ENCODE assay signal across 8 cellular contexts in genomic region chr17:46922487-46922803, GRCh38. TPM values are rescaled to one million over a fixed set of nuclear protein-coding genes. Genes with fewer than 3 reads are reported as not detected.
DNase-seq lines count a peak whose midpoint lies in the region; FAIRE-seq and TF ChIP-seq lines count a peak whose summit lies in the region.

No MANE protein-coding gene starts in this region.

- no peaks in the 10 kb centered on the region for H3K9me3 Mint-ChIP-seq in activated naive CD8-positive, alpha-beta T cell (ENCODE audit: low read depth)

- no peak for FAIRE-seq in HTR-8/SVneo (lab: Jason Lieb, UNC)

- peaks cover 46% of the 10 kb centered on the region for H3K4me1 Mint-ChIP-seq in activated naive CD8-positive, alpha-beta T cell (ENCODE audit: low read depth)

- DNase-seq in spleen (no peak), NCI-H2029 treated with DMSO at 0.1 percent for 48 hours (lab: John Stamatoyannopoulos, UW) (no peak), AML-193 (lab: John Stamatoyannopoulos, UW) (no peak), glomerular visceral epithelial cell (ENCODE audit: extremely low spot score) (no peak), HTR-8/SVneo (ENCODE audit: insufficient read length, low spot score) (no peak)

- peak overlapping the region; percentile 98 for H3K4me3 ChIP-seq in HEK293 (ENCODE audit: low read depth, low read length)
- peak overlapping the region; percentile 94 for H3K4me3 ChIP-seq in iPS-11a (ENCODE audit: low read depth, low read length)
- H3K4me3 ChIP-seq in spleen = peak overlapping the region; percentile 72 to 95 (median 84)

- peak overlapping the region; percentile 97 for H3K4me3 Mint-ChIP-seq in activated naive CD8-positive, alpha-beta T cell

- TF ChIP-seq CTCF in HEK293 (tag by site-specific recombination; IDR thresholded peaks at IDR 0.05) = no peak
- no peak for TF ChIP-seq CTCF in spleen (IDR thresholded peaks at IDR 0.05 in 8 of 11, conservative IDR thresholded peaks at IDR 0.05 in 3 of 11)

- peaks cover 2% of the 10 kb centered on the region for H3K36me3 Mint-ChIP-seq in activated naive CD8-positive, alpha-beta T cell

- peak overlapping the region; percentile 100 for H3K27ac Mint-ChIP-seq in activated naive CD8-positive, alpha-beta T cell

- POLR2A ChIA-PET in HEK293 (lab: Yijun Ruan, JAX) = no interaction called here

- H3K27me3 ChIP-seq in spleen (replicated peaks in 1 of 7) = no peaks in the 10 kb centered on the region

- 0 to 1% (median 1%) methylated on average over 6 of the region's 6 CpGs for WGBS in spleen, 5 donors

- H3K27me3 Mint-ChIP-seq in activated naive CD8-positive, alpha-beta T cell = no peaks in the 10 kb centered on the region

- no peak for TF ChIP-seq POLR2A in spleen (IDR thresholded peaks at IDR 0.05)

- H3K4me1 ChIP-seq in HEK293 (ENCODE audit: control insufficient read depth, insufficient read depth, low read length) = peaks cover 6% of the 10 kb centered on the region
- H3K4me1 ChIP-seq in spleen = peaks cover 24 to 53% (median 40%) of the 10 kb centered on the region in 6 donors

- H3K27ac ChIP-seq in HEK293 (ENCODE audit: extremely low read depth, low read depth, low read length) (peak overlapping the region; percentile 94), spleen (peak overlapping the region; percentile 90 to 98 (median 94))

- CTCF ChIA-PET in HEK293 (lab: Yijun Ruan, JAX) = interaction anchor here (0.8 kb wide), 1 partner anchor 18 kb away, joined by 3 read pairs; no protein-coding TSS in a partner anchor

- intact Hi-C loops in spleen (cut with DNase I; ENCODE audit: low total_unique reads) = no loop called here

- H3K9me3 ChIP-seq in HEK293 (ENCODE audit: control insufficient read depth, insufficient read depth, low read depth, low read length) (no peaks in the 10 kb centered on the region), spleen (no peaks in the 10 kb centered on the region)

- peaks cover 0 to 4% of the 10 kb centered on the region in 2 experiments; a peak in 1 of 3 replicates for H3K36me3 ChIP-seq in HEK293 (ENCODE audit: control insufficient read depth in 2 of 2, insufficient read depth in 1 of 2, low read length in 2 of 2)
- peaks cover 0 to 8% (median 0%) of the 10 kb centered on the region in 6 donors for H3K36me3 ChIP-seq in spleen

TF ChIP-seq in HEK293, 187 proteins besides CTCF, POLR2A, EP300 and RAD21:
- peak; percentile 73; the same call in 1 of the 2 replicates for TF ChIP-seq PRDM1 (tag by site-specific recombination; IDR thresholded peaks at IDR 0.05)
- no peak for TF ChIP-seq SP7 (tag by site-specific recombination; IDR thresholded peaks at IDR 0.05)

RNA-seq across cellular contexts. Expression of gene GOSR2, which starts 0.5 kb away (rescaled TPM):
- total RNA-seq in spleen = 100 to 1,000 TPM in 1 of 7 donors, 10 to 100 TPM in 6; 63.7 to 114 (median 87.2) TPM
- polyA plus RNA-seq in spleen = 10 to 100 TPM; 19.2 to 35.2 (median 19.8) TPM

RNA-seq across cellular contexts. Expression of gene RPRML, which starts 56.6 kb away (rescaled TPM):
- total RNA-seq in spleen = not detected
- polyA plus RNA-seq in spleen = not detected
